ENCODE assay signal across 8 cellular contexts in the genomic region with DNA sequence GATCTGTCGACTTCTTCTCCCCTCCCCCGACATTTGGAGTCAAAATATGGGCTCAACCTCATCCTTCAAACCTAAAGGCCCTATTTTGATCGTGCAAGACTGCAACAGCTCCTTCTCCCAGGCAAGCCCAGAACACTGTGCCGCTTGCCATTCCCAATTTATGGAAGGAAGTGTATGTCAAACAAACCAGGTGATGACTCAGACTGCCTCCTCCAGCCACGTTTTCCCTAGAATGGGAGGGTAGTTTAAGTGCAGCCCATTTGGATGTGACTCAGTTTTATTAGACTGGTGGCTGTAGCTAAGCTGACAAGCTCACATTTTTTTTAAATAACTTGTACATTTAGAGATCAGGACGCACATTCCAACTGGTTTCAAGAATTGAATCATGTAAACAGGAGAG.
DNase-seq lines count a peak whose midpoint lies in the region; ATAC-seq and TF ChIP-seq lines count a peak whose summit lies in the region.

No MANE protein-coding gene starts in this region.

- peak overlapping the region; percentile 77 for H3K27ac ChIP-seq in left ventricle myocardium inferior (replicated peaks)

- H3K27ac Mint-ChIP-seq in T-helper 2 cell treated with Interferon-gamma antibody and Interleukin-4, amounts not matched to agents 5 μg/mL and 100 μg/mL, for 36 hours, result peak overlapping the region; percentile 93
- peak overlapping the region; percentile 37 for H3K27ac Mint-ChIP-seq in WTC11
- H3K27ac Mint-ChIP-seq in stimulated activated naive B cell treated with anti-CD40 and anti-IgM and Interleukin-4, amounts not matched to agents 10 μg/mL and 1 μg/mL and 100 μg/mL, for 72 hours, result peak overlapping the region; percentile 88
- no peak overlapping the region for H3K27ac Mint-ChIP-seq in endothelial cell (ENCODE audit: unreplicated experiment)

- CTCF ChIA-PET in WTC11 (lab: Charles Lee), result no interaction called here

- H3K36me3 ChIP-seq in left ventricle myocardium inferior, result no peaks in the 10 kb centered on the region

- peak overlapping the region; percentile 93 for H3K4me3 Mint-ChIP-seq in T-helper 2 cell treated with Interferon-gamma antibody and Interleukin-4, amounts not matched to agents 5 μg/mL and 100 μg/mL, for 36 hours
- H3K4me3 Mint-ChIP-seq in WTC11 (no peak overlapping the region), endothelial cell (ENCODE audit: unreplicated experiment) (no peak overlapping the region)
- peak overlapping the region; percentile 67 to 78 for H3K4me3 Mint-ChIP-seq in stimulated activated naive B cell treated with anti-CD40 and anti-IgM and Interleukin-4, amounts not matched to agents 10 μg/mL and 1 μg/mL and 100 μg/mL, for 72 hours

- TF ChIP-seq CTCF in WTC11 (IDR thresholded peaks at IDR 0.05), result no peak
- TF ChIP-seq CTCF in left ventricle myocardium inferior (IDR thresholded peaks at IDR 0.05; ENCODE audit: borderline replicate concordance), result no peak
- no peak for TF ChIP-seq CTCF in endothelial cell (IDR thresholded peaks at IDR 0.05; ENCODE audit: unreplicated experiment)

- peaks cover 11% of the 10 kb centered on the region for H3K4me1 ChIP-seq in left ventricle myocardium inferior

- peaks cover 52% of the 10 kb centered on the region for H3K4me1 Mint-ChIP-seq in T-helper 2 cell treated with Interferon-gamma antibody and Interleukin-4, amounts not matched to agents 5 μg/mL and 100 μg/mL, for 36 hours (ENCODE audit: low read depth)
- peaks cover 80% of the 10 kb centered on the region for H3K4me1 Mint-ChIP-seq in WTC11
- H3K4me1 Mint-ChIP-seq in stimulated activated naive B cell treated with anti-CD40 and anti-IgM and Interleukin-4, amounts not matched to agents 10 μg/mL and 1 μg/mL and 100 μg/mL, for 72 hours, result peaks cover 11 to 25% of the 10 kb centered on the region in 2 donors
- H3K4me1 Mint-ChIP-seq in endothelial cell (ENCODE audit: unreplicated experiment), result peaks cover 29% of the 10 kb centered on the region

- H3K4me3 ChIP-seq in left ventricle myocardium inferior, result peak overlapping the region; percentile 61

- no peaks in the 10 kb centered on the region for H3K27me3 Mint-ChIP-seq in T-helper 2 cell treated with Interferon-gamma antibody and Interleukin-4, amounts not matched to agents 5 μg/mL and 100 μg/mL, for 36 hours (ENCODE audit: low read depth)
- H3K27me3 Mint-ChIP-seq in WTC11 (ENCODE audit: low read depth) (no peaks in the 10 kb centered on the region), endothelial cell (ENCODE audit: unreplicated experiment) (no peaks in the 10 kb centered on the region)
- peaks cover 0 to 8% of the 10 kb centered on the region in 2 donors for H3K27me3 Mint-ChIP-seq in stimulated activated naive B cell treated with anti-CD40 and anti-IgM and Interleukin-4, amounts not matched to agents 10 μg/mL and 1 μg/mL and 100 μg/mL, for 72 hours

- H3K27me3 ChIP-seq in left ventricle myocardium inferior (ENCODE audit: low read depth), result no peaks in the 10 kb centered on the region

- POLR2A ChIA-PET in WTC11 (lab: Charles Lee), result no interaction called here

- ATAC-seq in WTC11, result no peak
- no peak for ATAC-seq in stimulated activated naive B cell treated with anti-CD40 and anti-IgM and Interleukin-4, amounts not matched to agents 10 μg/mL and 1 μg/mL and 100 μg/mL, for 72 hours (replicated peaks)

- H3K9me3 Mint-ChIP-seq in T-helper 2 cell treated with Interferon-gamma antibody and Interleukin-4, amounts not matched to agents 5 μg/mL and 100 μg/mL, for 36 hours, result no peaks in the 10 kb centered on the region
- H3K9me3 Mint-ChIP-seq in WTC11, result no peaks in the 10 kb centered on the region
- H3K9me3 Mint-ChIP-seq in stimulated activated naive B cell treated with anti-CD40 and anti-IgM and Interleukin-4, amounts not matched to agents 10 μg/mL and 1 μg/mL and 100 μg/mL, for 72 hours, result no peaks in the 10 kb centered on the region
- H3K9me3 Mint-ChIP-seq in endothelial cell (ENCODE audit: unreplicated experiment), result no peaks in the 10 kb centered on the region

- H3K9me3 ChIP-seq in left ventricle myocardium inferior (replicated peaks), result no peaks in the 10 kb centered on the region

- intact Hi-C loops in left ventricle myocardium inferior (cut with micrococcal nuclease), result no loop called here

- peaks cover 27% of the 10 kb centered on the region for H3K36me3 Mint-ChIP-seq in T-helper 2 cell treated with Interferon-gamma antibody and Interleukin-4, amounts not matched to agents 5 μg/mL and 100 μg/mL, for 36 hours (ENCODE audit: low read depth)
- H3K36me3 Mint-ChIP-seq in WTC11, result peaks cover 3% of the 10 kb centered on the region; the same call in 1 of the 2 replicates
- H3K36me3 Mint-ChIP-seq in stimulated activated naive B cell treated with anti-CD40 and anti-IgM and Interleukin-4, amounts not matched to agents 10 μg/mL and 1 μg/mL and 100 μg/mL, for 72 hours, result no peaks in the 10 kb centered on the region
- no peaks in the 10 kb centered on the region for H3K36me3 Mint-ChIP-seq in endothelial cell (ENCODE audit: low read depth, unreplicated experiment)

- DNase-seq in T-helper 2 cell treated with Interferon-gamma antibody and Interleukin-4, amounts not matched to agents 5 μg/mL and 100 μg/mL, for 36 hours (ENCODE audit: low spot score), result no peak
- DNase-seq in T-helper 2 cell (no peak), WTC11 (ENCODE audit: low spot score) (no peak), left ventricle myocardium inferior (no peak), 8988T (no peak), endothelial cell (ENCODE audit: low spot score) (no peak), NOMO-1 treated with dmso at 0.1 percent for 144 hours (lab: John Stamatoyannopoulos, UW; ENCODE audit: unreplicated experiment) (no peak)
- DNase-seq in stimulated activated naive B cell treated with anti-CD40 and anti-IgM and Interleukin-4, amounts not matched to agents 10 μg/mL and 1 μg/mL and 100 μg/mL, for 72 hours, result no peak

TF ChIP-seq in WTC11, 78 proteins besides CTCF, POLR2A, EP300 and RAD21 (continues in another document):
- TF ChIP-seq NR3C1 (CRISPR knock-in tag; conservative IDR thresholded peaks at IDR 0.05; ENCODE audit: low read depth), result no peak
- TF ChIP-seq IRF2 (CRISPR knock-in tag; IDR thresholded peaks at IDR 0.05; ENCODE audit: borderline replicate concordance, low read depth), result no peak
- TF ChIP-seq, protein P1, sequence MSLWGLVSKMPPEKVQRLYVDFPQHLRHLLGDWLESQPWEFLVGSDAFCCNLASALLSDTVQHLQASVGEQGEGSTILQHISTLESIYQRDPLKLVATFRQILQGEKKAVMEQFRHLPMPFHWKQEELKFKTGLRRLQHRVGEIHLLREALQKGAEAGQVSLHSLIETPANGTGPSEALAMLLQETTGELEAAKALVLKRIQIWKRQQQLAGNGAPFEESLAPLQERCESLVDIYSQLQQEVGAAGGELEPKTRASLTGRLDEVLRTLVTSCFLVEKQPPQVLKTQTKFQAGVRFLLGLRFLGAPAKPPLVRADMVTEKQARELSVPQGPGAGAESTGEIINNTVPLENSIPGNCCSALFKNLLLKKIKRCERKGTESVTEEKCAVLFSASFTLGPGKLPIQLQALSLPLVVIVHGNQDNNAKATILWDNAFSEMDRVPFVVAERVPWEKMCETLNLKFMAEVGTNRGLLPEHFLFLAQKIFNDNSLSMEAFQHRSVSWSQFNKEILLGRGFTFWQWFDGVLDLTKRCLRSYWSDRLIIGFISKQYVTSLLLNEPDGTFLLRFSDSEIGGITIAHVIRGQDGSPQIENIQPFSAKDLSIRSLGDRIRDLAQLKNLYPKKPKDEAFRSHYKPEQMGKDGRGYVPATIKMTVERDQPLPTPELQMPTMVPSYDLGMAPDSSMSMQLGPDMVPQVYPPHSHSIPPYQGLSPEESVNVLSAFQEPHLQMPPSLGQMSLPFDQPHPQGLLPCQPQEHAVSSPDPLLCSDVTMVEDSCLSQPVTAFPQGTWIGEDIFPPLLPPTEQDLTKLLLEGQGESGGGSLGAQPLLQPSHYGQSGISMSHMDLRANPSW (CRISPR knock-in tag; conservative IDR thresholded peaks at IDR 0.05; ENCODE audit: low read depth), result no peak
- no peak for TF ChIP-seq ZNF396 (CRISPR knock-in tag; IDR thresholded peaks at IDR 0.05; ENCODE audit: borderline replicate concordance)
- TF ChIP-seq KAT7 (CRISPR knock-in tag; IDR thresholded peaks at IDR 0.05; ENCODE audit: borderline replicate concordance), result no peak
- no peak for TF ChIP-seq HMGA2 (CRISPR knock-in tag; IDR thresholded peaks at IDR 0.05)
- no peak for TF ChIP-seq JUN (CRISPR knock-in tag; IDR thresholded peaks at IDR 0.05)
- no peak for TF ChIP-seq ZNF138 (CRISPR knock-in tag; conservative IDR thresholded peaks at IDR 0.05)
- TF ChIP-seq, protein P2, sequence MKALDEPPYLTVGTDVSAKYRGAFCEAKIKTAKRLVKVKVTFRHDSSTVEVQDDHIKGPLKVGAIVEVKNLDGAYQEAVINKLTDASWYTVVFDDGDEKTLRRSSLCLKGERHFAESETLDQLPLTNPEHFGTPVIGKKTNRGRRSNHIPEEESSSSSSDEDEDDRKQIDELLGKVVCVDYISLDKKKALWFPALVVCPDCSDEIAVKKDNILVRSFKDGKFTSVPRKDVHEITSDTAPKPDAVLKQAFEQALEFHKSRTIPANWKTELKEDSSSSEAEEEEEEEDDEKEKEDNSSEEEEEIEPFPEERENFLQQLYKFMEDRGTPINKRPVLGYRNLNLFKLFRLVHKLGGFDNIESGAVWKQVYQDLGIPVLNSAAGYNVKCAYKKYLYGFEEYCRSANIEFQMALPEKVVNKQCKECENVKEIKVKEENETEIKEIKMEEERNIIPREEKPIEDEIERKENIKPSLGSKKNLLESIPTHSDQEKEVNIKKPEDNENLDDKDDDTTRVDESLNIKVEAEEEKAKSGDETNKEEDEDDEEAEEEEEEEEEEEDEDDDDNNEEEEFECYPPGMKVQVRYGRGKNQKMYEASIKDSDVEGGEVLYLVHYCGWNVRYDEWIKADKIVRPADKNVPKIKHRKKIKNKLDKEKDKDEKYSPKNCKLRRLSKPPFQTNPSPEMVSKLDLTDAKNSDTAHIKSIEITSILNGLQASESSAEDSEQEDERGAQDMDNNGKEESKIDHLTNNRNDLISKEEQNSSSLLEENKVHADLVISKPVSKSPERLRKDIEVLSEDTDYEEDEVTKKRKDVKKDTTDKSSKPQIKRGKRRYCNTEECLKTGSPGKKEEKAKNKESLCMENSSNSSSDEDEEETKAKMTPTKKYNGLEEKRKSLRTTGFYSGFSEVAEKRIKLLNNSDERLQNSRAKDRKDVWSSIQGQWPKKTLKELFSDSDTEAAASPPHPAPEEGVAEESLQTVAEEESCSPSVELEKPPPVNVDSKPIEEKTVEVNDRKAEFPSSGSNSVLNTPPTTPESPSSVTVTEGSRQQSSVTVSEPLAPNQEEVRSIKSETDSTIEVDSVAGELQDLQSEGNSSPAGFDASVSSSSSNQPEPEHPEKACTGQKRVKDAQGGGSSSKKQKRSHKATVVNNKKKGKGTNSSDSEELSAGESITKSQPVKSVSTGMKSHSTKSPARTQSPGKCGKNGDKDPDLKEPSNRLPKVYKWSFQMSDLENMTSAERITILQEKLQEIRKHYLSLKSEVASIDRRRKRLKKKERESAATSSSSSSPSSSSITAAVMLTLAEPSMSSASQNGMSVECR (CRISPR knock-in tag; IDR thresholded peaks at IDR 0.05; ENCODE audit: borderline replicate concordance), result no peak

Comparison
In these comparisons a context has a peak if more than half of its experiments do, and no peak if none do; other contexts are left out.
1. H3K4me3 Mint-ChIP-seq: peak in T-helper 2 cell treated with Interferon-gamma antibody and Interleukin-4, amounts not matched to agents 5 μg/mL and 100 μg/mL, for 36 hours (single experiment) and stimulated activated naive B cell treated with anti-CD40 and anti-IgM and Interleukin-4, amounts not matched to agents 10 μg/mL and 1 μg/mL and 100 μg/mL, for 72 hours (2 of 2); none in WTC11 (single experiment) and endothelial cell (single experiment).